16 cellular contexts compared by ENCODE assay signal in genomic region chr21:31538821-31539220, GRCh38.
"Had no signal": no experiment of that assay in that cellular context is flagged by ENCODE, and none has a peak within 500 bp of the region (broad histone marks: within the 10 kb centered on the region; RNA-seq: fewer than 3 reads in every experiment).

No MANE protein-coding gene starts in this region.

- FAIRE-seq: frontal cortex had no signal

- H3K4me3 ChIP-seq: breast epithelium, heart left ventricle, thoracic aorta had no signal

- DNase-seq: activated CD4-positive, CD25-positive, alpha-beta regulatory T cell treated with anti-CD3 and anti-CD28 coated beads, Interleukin-2, amount 50 U/mL, for 72 hours; activated naive CD4-positive, alpha-beta T cell treated with Interleukin-2 at 50 U/mL for 16 hours; activated naive CD8-positive, alpha-beta T cell treated with anti-CD3 and anti-CD28 coated beads, Interleukin-2, amount 50 U/mL, for 24 hours; activated T-cell treated with anti-CD3 and anti-CD28 coated beads for 4 hours; dermis blood vessel endothelial cell; heart left ventricle; left colon; mammary epithelial cell; naive B cell; T1000 had no signal

- H3K36me3 ChIP-seq: breast epithelium, heart left ventricle, thoracic aorta had no signal

- H3K9me3 ChIP-seq: breast epithelium, heart left ventricle, thoracic aorta had no signal

- H3K27me3 ChIP-seq: breast epithelium, heart left ventricle had no signal

- H3K4me1 ChIP-seq: breast epithelium, heart left ventricle had no signal

- H3K27ac ChIP-seq: breast epithelium, epithelial cell of prostate, heart left ventricle, thoracic aorta had no signal

- ATAC-seq: activated naive CD8-positive, alpha-beta T cell treated with anti-CD3 and anti-CD28 coated beads, Interleukin-2, amount 50 U/mL, for 24 hours; activated T-helper 17 cell treated with anti-CD3 and anti-CD28 coated beads, Interleukin-2, amount 50 U/mL, for 72 hours; heart left ventricle; left colon; stimulated activated effector memory CD8-positive, alpha-beta T cell treated with anti-CD3 and anti-CD28 coated beads, Interleukin-12 subunit alpha, Interleukin-12 subunit beta, amount 100 ng/mL, for 72 hours had no signal
